Comparison of ENCODE assay signal across 8 cellular contexts in the genomic region with DNA sequence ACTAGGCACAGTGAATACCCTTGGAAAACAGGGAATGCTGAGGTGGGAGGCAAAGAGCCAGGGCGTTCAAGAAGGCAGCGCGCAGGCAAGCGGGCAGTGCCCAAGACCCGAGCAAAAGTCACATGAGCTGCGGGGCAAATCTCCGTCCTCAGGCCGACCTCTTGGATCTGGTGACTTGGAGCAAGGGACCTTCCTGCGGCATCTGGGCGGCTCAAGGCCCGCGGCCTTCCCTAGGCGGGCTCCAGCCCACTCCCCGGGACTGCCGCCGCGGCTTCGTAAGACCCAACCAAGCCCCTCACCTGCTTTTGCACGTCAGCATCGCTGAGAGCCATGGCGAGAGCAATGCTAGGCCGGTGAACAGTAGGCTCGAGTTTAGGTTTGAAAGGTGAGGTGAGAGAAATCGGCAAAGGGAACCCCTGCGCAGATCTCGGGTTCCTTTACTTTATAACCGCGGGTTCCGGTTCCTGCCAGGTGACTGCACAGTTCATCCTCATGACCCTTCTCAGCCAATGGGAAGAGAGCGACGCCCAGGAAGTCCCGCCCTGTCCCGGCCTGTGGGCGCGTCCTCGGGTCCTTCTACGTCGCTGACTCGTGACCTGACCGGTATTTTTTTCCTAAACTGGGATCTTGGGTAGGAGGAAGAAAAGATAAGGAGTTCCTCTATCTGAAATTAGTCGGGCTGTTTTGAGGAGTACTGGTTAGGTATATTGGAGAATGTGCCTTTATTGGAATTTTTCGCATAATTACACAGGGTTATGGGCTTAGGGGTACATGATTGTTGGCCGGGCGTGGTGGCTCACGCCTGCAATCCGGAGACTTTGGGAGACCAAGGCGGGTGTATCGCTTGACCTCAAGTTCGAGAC. TPM values are rescaled to one million over a fixed set of nuclear protein-coding genes. Genes with fewer than 3 reads are reported as not detected.
A peak's percentile ranks its signal among the peaks of the same experiment; 100 is the strongest.
DNase-seq lines count a peak whose midpoint lies in the region; ATAC-seq and TF ChIP-seq lines count a peak whose summit lies in the region.

ATP6V1E1 (minus strand) TSS at position 446 of the 863 bp plus-strand sequence; CDS start at position 332, 114 bp downstream.

- in situ Hi-C loops in ACHN (cut with HindIII; ENCODE audit: low pct_ligation_motif_present, low pct_unique_long_range_greater_than_20kb, low sequenced_read_pairs): no loop called here
- in situ Hi-C loops in mammary epithelial cell (cut with MboI; ENCODE audit: low sequenced_read_pairs in 2 of 2): loop anchor here in 1 of 2 donors (5.0 kb wide), 1 partner anchor 51 kb away; no protein-coding TSS in a partner anchor

- intact Hi-C loops in mammary epithelial cell (cut with micrococcal nuclease): loop anchor here (1.0 to 2.0 kb wide), 3 partner anchors 11 to 98 kb away; no protein-coding TSS in a partner anchor

- H3K27ac ChIP-seq in WERI-Rb-1 (peak within 1 kb of the TSS; percentile 87), mammary epithelial cell (ENCODE audit: insufficient read depth, low read depth, low read length) (peak within 1 kb of the TSS; percentile 97), iPS-20b (ENCODE audit: low read length) (peak within 1 kb of the TSS; percentile 75), skin epidermis (peak within 1 kb of the TSS; percentile 82 to 97 (median 94))

- H3K27me3 ChIP-seq in WERI-Rb-1 (ENCODE audit: insufficient read depth, low read depth, severe bottlenecking) (no peaks in the 10 kb centered on the region), mammary epithelial cell (ENCODE audit: insufficient read depth, low read length) (no peaks in the 10 kb centered on the region), iPS-20b (ENCODE audit: insufficient read depth, low read length) (no peaks in the 10 kb centered on the region)

- no peaks in the 10 kb centered on the region for H4K20me1 ChIP-seq in mammary epithelial cell (ENCODE audit: insufficient read depth, low read length)

- peak; percentile 95 for ATAC-seq in GM18873 (IDR thresholded peaks at IDR 0.05; ENCODE audit: low FRiP score, unreplicated experiment)
- peak; percentile 99 for ATAC-seq in HG03139 (IDR thresholded peaks at IDR 0.05; ENCODE audit: unreplicated experiment)

- H3K79me2 ChIP-seq in mammary epithelial cell (ENCODE audit: insufficient read depth, low read length): peaks cover 48% of the 10 kb centered on the region

- BruUV-seq in mammary epithelial cell (replicated peaks; lab: Mats Ljungman, UMichigan): TSS peak; percentile 90

- CTCF ChIA-PET in mammary epithelial cell (lab: Charles Lee; ENCODE audit: low non-redundant PET): no interaction called here

- peak within 1 kb of the TSS; percentile 90 for H2AFZ ChIP-seq in mammary epithelial cell (ENCODE audit: low read depth, low read length)

- dilution Hi-C loops in mammary epithelial cell (cut with HindIII; ENCODE audit: low sequenced_read_pairs): no loop called here

- no peak for TF ChIP-seq CTCF in WERI-Rb-1 (IDR thresholded peaks at IDR 0.05; ENCODE audit: low read depth, low read length)
- no peak for TF ChIP-seq CTCF in mammary epithelial cell (conservative IDR thresholded peaks at IDR 0.05 in 1 of 2, IDR thresholded peaks at IDR 0.05 in 1 of 2; ENCODE audit: extremely low read depth in 1 of 2, insufficient read depth in 1 of 2, low read depth in 1 of 2, low read length in 2 of 2)

- H3K9me3 ChIP-seq in WERI-Rb-1 (ENCODE audit: severe bottlenecking): no peaks in the 10 kb centered on the region
- H3K9me3 ChIP-seq in mammary epithelial cell (replicated peaks; ENCODE audit: insufficient read depth, low read length): no peaks in the 10 kb centered on the region
- H3K9me3 ChIP-seq in iPS-20b (ENCODE audit: insufficient read depth, low read depth, low read length): no peaks in the 10 kb centered on the region

- H3K4me3 ChIP-seq in WERI-Rb-1 (ENCODE audit: low read depth, low read length) (peak within 1 kb of the TSS; percentile 99), mammary epithelial cell (replicated peaks in 1 of 3; ENCODE audit: insufficient read depth in 1 of 3, low read depth in 2 of 3, low read length in 3 of 3) (peak within 1 kb of the TSS; percentile 69 to 97 (median 93)), iPS-20b (ENCODE audit: low read length) (peak within 1 kb of the TSS; percentile 97), skin epidermis (peak within 1 kb of the TSS; percentile 74 to 100 (median 97))

- 1% methylated on average over 15 of the region's 49 CpGs for WGBS in mammary epithelial cell (ENCODE audit: low coverage, missing lambda C conversion rate)

- peak within 1 kb of the TSS; percentile 76 for H3K4me2 ChIP-seq in mammary epithelial cell (ENCODE audit: insufficient read depth, low read depth, low read length)

- DNase-seq in ACHN: peak; percentile 96
- peak; percentile 96 for DNase-seq in NCI-H2227 (lab: John Stamatoyannopoulos, UW; ENCODE audit: unreplicated experiment)
- DNase-seq in WERI-Rb-1: peak; percentile 96
- peak; percentile 96 for DNase-seq in mammary epithelial cell

- peaks cover 21% of the 10 kb centered on the region for H3K4me1 ChIP-seq in mammary epithelial cell (ENCODE audit: insufficient read depth, low read length)
- no peaks in the 10 kb centered on the region; the same call in 1 of the 2 replicates for H3K4me1 ChIP-seq in iPS-20b (ENCODE audit: insufficient read depth, low read length)

- H3K9ac ChIP-seq in mammary epithelial cell (ENCODE audit: insufficient read depth, low read length): peak within 1 kb of the TSS; percentile 98
- H3K9ac ChIP-seq in iPS-20b (ENCODE audit: low read depth, low read length): peak within 1 kb of the TSS; percentile 96

- H3K36me3 ChIP-seq in WERI-Rb-1 (peaks cover 11% of the 10 kb centered on the region), mammary epithelial cell (ENCODE audit: insufficient read depth, low read length) (no peaks in the 10 kb centered on the region), iPS-20b (ENCODE audit: insufficient read depth, low read depth, low read length) (0 out of 2 replicates have a peak, but pooled peaks cover 5% of the 10 kb centered on the region)

RNA-seq across cellular contexts. Expression of gene ATP6V1E1, which starts in this region (rescaled TPM):
- total RNA-seq in mammary epithelial cell: 100 to 1,000 TPM; 118 to 148 TPM
- polyA plus RNA-seq in mammary epithelial cell: 149 TPM
- 91.8 TPM for polyA minus RNA-seq in mammary epithelial cell

Comparison
In these comparisons a context has a peak if more than half of its experiments do, and no peak if none do; other contexts are left out.
1. Peak in every context shown above with its lines: DNase-seq, ATAC-seq, H3K4me3 ChIP-seq and H3K27ac ChIP-seq.